In genomic region chr1:156892190-156893047, GRCh38 we compare ENCODE assay signal across 8 cellular contexts. TPM values are rescaled to one million over a fixed set of nuclear protein-coding genes. Genes with fewer than 3 reads are reported as not detected.
DNase-seq lines count a peak whose midpoint lies in the region; ATAC-seq and TF ChIP-seq lines count a peak whose summit lies in the region.

No MANE protein-coding gene starts in this region.

- TF ChIP-seq POLR2A in stomach (IDR thresholded peaks at IDR 0.05), result no peak

- H3K4me3 Mint-ChIP-seq in activated T-helper 2 cell treated with anti-CD3 and anti-CD28 coated beads, Interferon-gamma antibody, Interleukin-2, Interleukin-4, amounts not matched to agents 10 μg/mL and 5 μg/mL and 100 μg/mL, durations not matched to agents 14 hours and 24 hours and 36 hours (ENCODE audit: low read depth), result peak overlapping the region; percentile 35

- H2BK15ac ChIP-seq in neuronal stem cell (ENCODE audit: low read length), result no peak overlapping the region

- no peak overlapping the region for H3K18ac ChIP-seq in neuronal stem cell (ENCODE audit: low read length)

- no peak overlapping the region for H3K14ac ChIP-seq in neuronal stem cell (ENCODE audit: low read length)

- ATAC-seq in GM18867 (IDR thresholded peaks at IDR 0.05; ENCODE audit: unreplicated experiment), result peak; percentile 62

- H3K4me1 Mint-ChIP-seq in activated T-helper 2 cell treated with anti-CD3 and anti-CD28 coated beads, Interferon-gamma antibody, Interleukin-2, Interleukin-4, amounts not matched to agents 10 μg/mL and 5 μg/mL and 100 μg/mL, durations not matched to agents 14 hours and 24 hours and 36 hours (ENCODE audit: low read depth), result peaks cover 11% of the 10 kb centered on the region

- H3K79me1 ChIP-seq in neuronal stem cell (ENCODE audit: low read depth, low read length), result no peaks in the 10 kb centered on the region

- H3K27me3 ChIP-seq in Karpas-422 (ENCODE audit: low read length) (no peaks in the 10 kb centered on the region), neuronal stem cell (ENCODE audit: control insufficient read depth in 3 of 3, insufficient read depth in 3 of 3, low read depth in 1 of 3, low read length in 3 of 3) (peaks cover 0 to 63% (median 28%) of the 10 kb centered on the region in 3 experiments), stomach (peaks cover 5 to 64% (median 21%) of the 10 kb centered on the region in 3 donors)

- no peaks in the 10 kb centered on the region for H3K9me3 Mint-ChIP-seq in activated T-helper 2 cell treated with anti-CD3 and anti-CD28 coated beads, Interferon-gamma antibody, Interleukin-2, Interleukin-4, amounts not matched to agents 10 μg/mL and 5 μg/mL and 100 μg/mL, durations not matched to agents 14 hours and 24 hours and 36 hours

- no peak overlapping the region for H2BK120ac ChIP-seq in neuronal stem cell (ENCODE audit: low read depth, low read length)

- peaks cover 3% of the 10 kb centered on the region for H3K36me3 Mint-ChIP-seq in activated T-helper 2 cell treated with anti-CD3 and anti-CD28 coated beads, Interferon-gamma antibody, Interleukin-2, Interleukin-4, amounts not matched to agents 10 μg/mL and 5 μg/mL and 100 μg/mL, durations not matched to agents 14 hours and 24 hours and 36 hours (ENCODE audit: low read depth)

- H3K4me2 ChIP-seq in Karpas-422 (ENCODE audit: low read depth, low read length, poor library complexity, severe bottlenecking) (no peak overlapping the region), neuronal stem cell (ENCODE audit: insufficient read depth, low read length, poor library complexity, severe bottlenecking) (peak overlapping the region; percentile 31)

- no peaks in the 10 kb centered on the region for H4K20me1 ChIP-seq in Karpas-422 (ENCODE audit: insufficient read depth, low read depth, low read length)

- no peak overlapping the region for H3K23ac ChIP-seq in neuronal stem cell (ENCODE audit: low read depth, low read length, poor library complexity)

- no peaks in the 10 kb centered on the region for H3K79me2 ChIP-seq in Karpas-422 (ENCODE audit: low read length)

- no peak for TF ChIP-seq EP300 in stomach (IDR thresholded peaks at IDR 0.05)

- H3K27ac ChIP-seq in 22Rv1 (no peak overlapping the region), Karpas-422 (ENCODE audit: low read length) (no peak overlapping the region), neuronal stem cell (replicated peaks; ENCODE audit: low read length) (no peak overlapping the region), stomach (peak overlapping the region in 4 of 5 donors; percentile 79 to 91 (median 86))

- H3K9me2 ChIP-seq in Karpas-422 (replicated peaks; ENCODE audit: insufficient read depth, low read length), result no peaks in the 10 kb centered on the region

- H2BK12ac ChIP-seq in neuronal stem cell (ENCODE audit: low read length), result no peak overlapping the region

- no peak overlapping the region for H2AK5ac ChIP-seq in neuronal stem cell (ENCODE audit: low read depth, low read length)

- H3K27ac Mint-ChIP-seq in activated T-helper 2 cell treated with anti-CD3 and anti-CD28 coated beads, Interferon-gamma antibody, Interleukin-2, Interleukin-4, amounts not matched to agents 10 μg/mL and 5 μg/mL and 100 μg/mL, durations not matched to agents 14 hours and 24 hours and 36 hours, result no peak overlapping the region

- H3K9ac ChIP-seq in Karpas-422 (ENCODE audit: low read length) (no peak overlapping the region), neuronal stem cell (ENCODE audit: low read depth, low read length, poor library complexity) (no peak overlapping the region)

- H3K4me3 ChIP-seq in Karpas-422 (ENCODE audit: low read length) (no peak overlapping the region), fibroblast of pulmonary artery (replicated peaks; ENCODE audit: low read depth, low read length) (peak overlapping the region; percentile 38), neuronal stem cell (ENCODE audit: low read length in 2 of 2) (no peak overlapping the region), stomach (peak overlapping the region; percentile 25 to 47 (median 38))

- no peak overlapping the region for H2BK5ac ChIP-seq in neuronal stem cell (ENCODE audit: low read length)

- peak; percentile 100 for TF ChIP-seq CTCF in 22Rv1 (IDR thresholded peaks at IDR 0.05)
- peak; percentile 80 for TF ChIP-seq CTCF in fibroblast of pulmonary artery (IDR thresholded peaks at IDR 0.05; ENCODE audit: low read length, missing control alignments)
- TF ChIP-seq CTCF in stomach (IDR thresholded peaks at IDR 0.05), result peak in 5 of 7 experiments; percentile 54 to 86 (median 78)

- WGBS in neuronal stem cell (ENCODE audit: extremely low coverage in 2 of 2, insufficient read length in 2 of 2, insufficient replicate concordance in 1 of 2), 2 donors, result no CpG with 5 or more reads among the region's 48 CpGs
- 5 to 9% (median 7%) methylated on average over 46 to 48 of the region's 48 CpGs for WGBS in stomach, 5 donors

- DNase-seq in Karpas-422, result peak; percentile 94
- peak; percentile 66 for DNase-seq in RKO (ENCODE audit: low spot score)
- DNase-seq in activated T-helper 2 cell treated with anti-CD3 and anti-CD28 coated beads, Interferon-gamma antibody, Interleukin-2, Interleukin-4, amounts not matched to agents 10 μg/mL and 5 μg/mL and 100 μg/mL, durations not matched to agents 14 hours and 24 hours and 36 hours (ENCODE audit: low spot score), result peak; percentile 80
- DNase-seq in fibroblast of pulmonary artery (ENCODE audit: low read depth), result peak; percentile 92
- DNase-seq in neuronal stem cell (ENCODE audit: low spot score), result peak; percentile 89
- peak; percentile 91 for DNase-seq in stomach

- H3K4me1 ChIP-seq in Karpas-422 (ENCODE audit: low read length) (peaks cover 4% of the 10 kb centered on the region), neuronal stem cell (ENCODE audit: control insufficient read depth in 2 of 2, insufficient read depth in 1 of 2, low read depth in 1 of 2, low read length in 2 of 2) (peaks cover 18 to 22% of the 10 kb centered on the region in 2 donors), stomach (peaks cover 19 to 49% (median 28%) of the 10 kb centered on the region in 4 donors)

- H3K36me3 ChIP-seq in Karpas-422 (ENCODE audit: insufficient read depth, low read length) (no peaks in the 10 kb centered on the region), neuronal stem cell (replicated peaks in 1 of 2; ENCODE audit: control insufficient read depth in 2 of 2, insufficient read depth in 2 of 2, low read length in 2 of 2) (no peaks in the 10 kb centered on the region), stomach (no peaks in the 10 kb centered on the region)

- no peak overlapping the region for H4K91ac ChIP-seq in neuronal stem cell (ENCODE audit: low read depth, low read length, poor library complexity)

- H3K9me3 ChIP-seq in Karpas-422 (ENCODE audit: low read length), result no peaks in the 10 kb centered on the region
- H3K9me3 ChIP-seq in neuronal stem cell (replicated peaks in 1 of 2; ENCODE audit: control insufficient read depth in 2 of 2, insufficient read depth in 1 of 2, low read depth in 1 of 2, low read length in 2 of 2), result no peaks in the 10 kb centered on the region
- H3K9me3 ChIP-seq in stomach, result no peaks in the 10 kb centered on the region

- no peak overlapping the region for H4K8ac ChIP-seq in neuronal stem cell (ENCODE audit: low read depth, low read length)

- intact Hi-C loops in activated T-helper 2 cell treated with anti-CD3 and anti-CD28 coated beads, Interferon-gamma antibody, Interleukin-2, Interleukin-4, amounts not matched to agents 10 μg/mL and 5 μg/mL and 100 μg/mL, durations not matched to agents 14 hours and 24 hours and 36 hours (cut with micrococcal nuclease), result loop anchor here (1.0 to 10.0 kb wide), 3 partner anchors 35 to 208 kb away; partner anchors contain the start of genes ISG20L2 and METTL25B
- intact Hi-C loops in stomach (cut with DNase I; ENCODE audit: low total_unique reads), result no loop called here

- H2AFZ ChIP-seq in Karpas-422 (ENCODE audit: low read length), result no peak overlapping the region
- peak overlapping the region; percentile 41 for H2AFZ ChIP-seq in neuronal stem cell (ENCODE audit: low read length)

- H3K4ac ChIP-seq in neuronal stem cell (ENCODE audit: low read length), result no peak overlapping the region

- H3K27me3 Mint-ChIP-seq in activated T-helper 2 cell treated with anti-CD3 and anti-CD28 coated beads, Interferon-gamma antibody, Interleukin-2, Interleukin-4, amounts not matched to agents 10 μg/mL and 5 μg/mL and 100 μg/mL, durations not matched to agents 14 hours and 24 hours and 36 hours (ENCODE audit: low read depth), result peaks cover 32% of the 10 kb centered on the region

RNA-seq across cellular contexts. Expression of gene PEAR1, which starts 1.1 kb away (rescaled TPM):
- total RNA-seq in Karpas-422 (2014; rRNA removed; shearing (Covaris generic); ENCODE audit: low replicate concordance), result 0.22 TPM in 1 of 2 replicates, not detected in the other
- 0.55 and 0.80 TPM in 2 replicates for total RNA-seq in activated T-helper 2 cell treated with anti-CD3 and anti-CD28 coated beads, Interferon-gamma antibody, Interleukin-2, Interleukin-4, amounts not matched to agents 10 μg/mL and 5 μg/mL and 100 μg/mL, durations not matched to agents 14 hours and 24 hours and 36 hours
- 0.78 TPM for polyA plus RNA-seq in neuronal stem cell (2013, experiment 1 of 2)
- 0.62 TPM for polyA plus RNA-seq in neuronal stem cell (2013, experiment 2 of 2)
- total RNA-seq in stomach, result 10 to 100 TPM in 1 of 5 donors, 1 to 10 TPM in 4; 2.3 to 16.3 (median 3.5) TPM
- 1 to 10 TPM; 1.2 to 1.7 (median 1.5) TPM for polyA plus RNA-seq in stomach

RNA-seq across cellular contexts. Expression of gene LRRC71, which starts 28.0 kb away (rescaled TPM):
- not detected in 2 replicates for total RNA-seq in Karpas-422 (2014; rRNA removed; shearing (Covaris generic); ENCODE audit: low replicate concordance)
- not detected in 2 replicates for total RNA-seq in activated T-helper 2 cell treated with anti-CD3 and anti-CD28 coated beads, Interferon-gamma antibody, Interleukin-2, Interleukin-4, amounts not matched to agents 10 μg/mL and 5 μg/mL and 100 μg/mL, durations not matched to agents 14 hours and 24 hours and 36 hours
- polyA plus RNA-seq in neuronal stem cell (2013, experiment 1 of 2), result 0.03 TPM
- 0.01 TPM for polyA plus RNA-seq in neuronal stem cell (2013, experiment 2 of 2)
- 1 to 10 TPM in 1 of 5 donors, not detected in 4; 2.2 TPM for total RNA-seq in stomach
- polyA plus RNA-seq in stomach, result under 1 TPM in 1 of 3 donors, not detected in 2; 0.61 TPM

RNA-seq across cellular contexts. Expression of gene NTRK1, which starts 31.8 kb away (rescaled TPM):
- total RNA-seq in Karpas-422 (2014; rRNA removed; shearing (Covaris generic); ENCODE audit: low replicate concordance), result not detected in 2 replicates
- total RNA-seq in activated T-helper 2 cell treated with anti-CD3 and anti-CD28 coated beads, Interferon-gamma antibody, Interleukin-2, Interleukin-4, amounts not matched to agents 10 μg/mL and 5 μg/mL and 100 μg/mL, durations not matched to agents 14 hours and 24 hours and 36 hours, result 252 and 253 TPM in 2 replicates
- 0.07 TPM for polyA plus RNA-seq in neuronal stem cell (2013, experiment 1 of 2)
- 0.11 TPM for polyA plus RNA-seq in neuronal stem cell (2013, experiment 2 of 2)
- under 1 TPM in 2 of 5 donors, not detected in 3; 0.87 to 0.92 TPM for total RNA-seq in stomach
- polyA plus RNA-seq in stomach, result 1 to 10 TPM in 1 of 3 donors, under 1 TPM in 2; 0.23 to 1.2 (median 1.00) TPM

RNA-seq across cellular contexts. Expression of gene INSRR, which starts 33.5 kb away (rescaled TPM):
- total RNA-seq in Karpas-422 (2014; rRNA removed; shearing (Covaris generic); ENCODE audit: low replicate concordance), result not detected in 2 replicates
- total RNA-seq in activated T-helper 2 cell treated with anti-CD3 and anti-CD28 coated beads, Interferon-gamma antibody, Interleukin-2, Interleukin-4, amounts not matched to agents 10 μg/mL and 5 μg/mL and 100 μg/mL, durations not matched to agents 14 hours and 24 hours and 36 hours, result 1.1 and 1.4 TPM in 2 replicates
- polyA plus RNA-seq in neuronal stem cell (2013, experiment 1 of 2), result 0.01 TPM
- 0.01 TPM for polyA plus RNA-seq in neuronal stem cell (2013, experiment 2 of 2)
- total RNA-seq in stomach, result under 1 TPM in 2 of 5 donors, not detected in 3; 0.18 to 0.29 TPM
- polyA plus RNA-seq in stomach, result under 1 TPM; 0.15 to 0.75 (median 0.33) TPM

Comparison
In these comparisons a context has a peak if more than half of its experiments do, and no peak if none do; other contexts are left out.
1. H3K27ac ChIP-seq: peak in stomach (4 of 5); none in 22Rv1 (single experiment), Karpas-422 (single experiment) and neuronal stem cell (single experiment).
2. H3K4me3 ChIP-seq: peak in fibroblast of pulmonary artery (single experiment) and stomach (4 of 4); none in Karpas-422 (single experiment) and neuronal stem cell (0 of 2).
3. RNA of gene NTRK1, which starts 31.8 kb away (total RNA-seq): 252 to 253 TPM in activated T-helper 2 cell treated with anti-CD3 and anti-CD28 coated beads, Interferon-gamma antibody, Interleukin-2, Interleukin-4, amounts not matched to agents 10 μg/mL and 5 μg/mL and 100 μg/mL, durations not matched to agents 14 hours and 24 hours and 36 hours; not detected in Karpas-422 and 0.87 to 0.92 TPM in stomach; every median in the first group is over 100 times any median in the second.
4. Peak in every context shown above with its lines, with median percentiles within 50 percentile points of each other: CTCF ChIP-seq and DNase-seq.